In genomic region chr21:34152500-34152899, GRCh38 we compare ENCODE assay signal across 14 cellular contexts.
A peak's percentile ranks its signal among the peaks of the same experiment; 100 is the strongest.
DNase-seq lines count a peak whose midpoint lies in the region; ATAC-seq lines count a peak whose summit lies in the region.
"Had no signal": no experiment of that assay in that cellular context is flagged by ENCODE, and none has a peak within 500 bp of the region (broad histone marks: within the 10 kb centered on the region; RNA-seq: fewer than 3 reads in every experiment).

No MANE protein-coding gene starts in this region.

- H3K9me3 ChIP-seq in naive thymus-derived CD4-positive, alpha-beta T cell (ENCODE audit: control insufficient read depth in 2 of 3, low read length in 3 of 3), result no peaks in the 10 kb centered on the region

- no peak overlapping the region for H3K4me3 ChIP-seq in H7 (ENCODE audit: insufficient read depth, low read depth, low read length)
- no peak overlapping the region for H3K4me3 ChIP-seq in naive thymus-derived CD4-positive, alpha-beta T cell (ENCODE audit: low read length)

- no peak for DNase-seq in T-helper 2 cell treated with Interferon-gamma antibody and Interleukin-4, amounts not matched to agents 5 μg/mL and 100 μg/mL, for 36 hours (ENCODE audit: low spot score)
- DNase-seq in T-helper 2 cell (no peak), kidney tubule cell (ENCODE audit: low spot score) (peak; percentile 11), NOMO-1 (lab: John Stamatoyannopoulos, UW; ENCODE audit: unreplicated experiment in 2 of 2) (no peak), H7 (no peak)
- no peak for DNase-seq in activated naive CD4-positive, alpha-beta T cell treated with anti-CD3 and anti-CD28 coated beads, Interleukin-2, amount 50 U/mL, for 72 hours (ENCODE audit: low spot score in 2 of 2)
- no peak for DNase-seq in activated naive CD4-positive, alpha-beta T cell treated with anti-CD3 and anti-CD28 coated beads, Interleukin-2, amount 50 U/mL, for 16 hours
- DNase-seq in naive thymus-derived CD4-positive, alpha-beta T cell, result no peak
- DNase-seq: DMS79 treated with DMSO at 0.1 percent for 48 hours, H9, KBM-7, NCI-H1105, NCI-H1694 had no signal

- CTCF ChIA-PET in naive thymus-derived CD4-positive, alpha-beta T cell (lab: Charles Lee), result no interaction called here

- H3K36me3 Mint-ChIP-seq in T-helper 2 cell treated with Interferon-gamma antibody and Interleukin-4, amounts not matched to agents 5 μg/mL and 100 μg/mL, for 36 hours (ENCODE audit: low read depth), result peaks cover 26% of the 10 kb centered on the region
- peaks cover 20 to 40% of the 10 kb centered on the region in 2 donors for H3K36me3 Mint-ChIP-seq in activated naive CD4-positive, alpha-beta T cell treated with anti-CD3 and anti-CD28 coated beads, Interleukin-2, amount 50 U/mL, for 72 hours
- H3K36me3 Mint-ChIP-seq in naive thymus-derived CD4-positive, alpha-beta T cell, result peaks cover 4 to 45% (median 24%) of the 10 kb centered on the region in 5 donors

- H3K36me3 ChIP-seq in H7 (replicated peaks; ENCODE audit: control insufficient read depth, insufficient read depth, low read length), result no peaks in the 10 kb centered on the region; the same call in 1 of the 2 replicates
- H3K36me3 ChIP-seq in naive thymus-derived CD4-positive, alpha-beta T cell (ENCODE audit: control insufficient read depth in 2 of 3, insufficient read depth in 3 of 3, low read length in 3 of 3), result no peaks in the 10 kb centered on the region

- no peaks in the 10 kb centered on the region for H3K27me3 Mint-ChIP-seq in T-helper 2 cell treated with Interferon-gamma antibody and Interleukin-4, amounts not matched to agents 5 μg/mL and 100 μg/mL, for 36 hours (ENCODE audit: low read depth)
- no peaks in the 10 kb centered on the region for H3K27me3 Mint-ChIP-seq in naive thymus-derived CD4-positive, alpha-beta T cell
- H3K27me3 Mint-ChIP-seq: B cell had no signal

- peak; percentile 25 to 39 for ATAC-seq in activated naive CD4-positive, alpha-beta T cell treated with anti-CD3 and anti-CD28 coated beads, Interleukin-2, amount 50 U/mL, for 72 hours
- ATAC-seq in naive thymus-derived CD4-positive, alpha-beta T cell, result no peak

- H3K27ac Mint-ChIP-seq in T-helper 2 cell treated with Interferon-gamma antibody and Interleukin-4, amounts not matched to agents 5 μg/mL and 100 μg/mL, for 36 hours, result peak overlapping the region; percentile 22
- peak overlapping the region; percentile 56 to 97 for H3K27ac Mint-ChIP-seq in activated naive CD4-positive, alpha-beta T cell treated with anti-CD3 and anti-CD28 coated beads, Interleukin-2, amount 50 U/mL, for 72 hours
- peak overlapping the region in 1 of 9 donors; percentile 88 for H3K27ac Mint-ChIP-seq in naive thymus-derived CD4-positive, alpha-beta T cell
- H3K27ac Mint-ChIP-seq: B cell had no signal

- POLR2A ChIA-PET in naive thymus-derived CD4-positive, alpha-beta T cell (lab: Charles Lee), result no interaction called here

- H3K9me3 Mint-ChIP-seq in T-helper 2 cell treated with Interferon-gamma antibody and Interleukin-4, amounts not matched to agents 5 μg/mL and 100 μg/mL, for 36 hours, result peaks cover 14% of the 10 kb centered on the region
- peaks cover 6 to 12% of the 10 kb centered on the region in 2 donors for H3K9me3 Mint-ChIP-seq in activated naive CD4-positive, alpha-beta T cell treated with anti-CD3 and anti-CD28 coated beads, Interleukin-2, amount 50 U/mL, for 72 hours
- peaks cover 0 to 10% (median 2%) of the 10 kb centered on the region in 11 donors for H3K9me3 Mint-ChIP-seq in naive thymus-derived CD4-positive, alpha-beta T cell

- H3K27me3 ChIP-seq in H7 (ENCODE audit: control insufficient read depth, insufficient read depth, low read length), result no peaks in the 10 kb centered on the region
- no peaks in the 10 kb centered on the region for H3K27me3 ChIP-seq in naive thymus-derived CD4-positive, alpha-beta T cell (ENCODE audit: control insufficient read depth in 2 of 2, insufficient read depth in 2 of 2, low read length in 2 of 2)

- peaks cover 35% of the 10 kb centered on the region for H3K4me1 Mint-ChIP-seq in T-helper 2 cell treated with Interferon-gamma antibody and Interleukin-4, amounts not matched to agents 5 μg/mL and 100 μg/mL, for 36 hours (ENCODE audit: low read depth)
- H3K4me1 Mint-ChIP-seq in naive thymus-derived CD4-positive, alpha-beta T cell, result peaks cover 10 to 44% (median 18%) of the 10 kb centered on the region in 7 donors

- no peak overlapping the region for H3K27ac ChIP-seq in naive thymus-derived CD4-positive, alpha-beta T cell (ENCODE audit: low read depth, low read length)

- H3K4me1 ChIP-seq in naive thymus-derived CD4-positive, alpha-beta T cell (ENCODE audit: control insufficient read depth in 2 of 2, insufficient read depth in 2 of 2, low read length in 2 of 2), result no peaks in the 10 kb centered on the region

- intact Hi-C loops in naive thymus-derived CD4-positive, alpha-beta T cell (cut with micrococcal nuclease), result no loop called here

- no peak overlapping the region for H3K4me3 Mint-ChIP-seq in T-helper 2 cell treated with Interferon-gamma antibody and Interleukin-4, amounts not matched to agents 5 μg/mL and 100 μg/mL, for 36 hours
- peak overlapping the region in 1 of 10 donors; percentile 1 for H3K4me3 Mint-ChIP-seq in naive thymus-derived CD4-positive, alpha-beta T cell
- H3K4me3 Mint-ChIP-seq: B cell, H9 had no signal
